Comparison of ENCODE assay signal across 1 cellular context in the genomic region with DNA sequence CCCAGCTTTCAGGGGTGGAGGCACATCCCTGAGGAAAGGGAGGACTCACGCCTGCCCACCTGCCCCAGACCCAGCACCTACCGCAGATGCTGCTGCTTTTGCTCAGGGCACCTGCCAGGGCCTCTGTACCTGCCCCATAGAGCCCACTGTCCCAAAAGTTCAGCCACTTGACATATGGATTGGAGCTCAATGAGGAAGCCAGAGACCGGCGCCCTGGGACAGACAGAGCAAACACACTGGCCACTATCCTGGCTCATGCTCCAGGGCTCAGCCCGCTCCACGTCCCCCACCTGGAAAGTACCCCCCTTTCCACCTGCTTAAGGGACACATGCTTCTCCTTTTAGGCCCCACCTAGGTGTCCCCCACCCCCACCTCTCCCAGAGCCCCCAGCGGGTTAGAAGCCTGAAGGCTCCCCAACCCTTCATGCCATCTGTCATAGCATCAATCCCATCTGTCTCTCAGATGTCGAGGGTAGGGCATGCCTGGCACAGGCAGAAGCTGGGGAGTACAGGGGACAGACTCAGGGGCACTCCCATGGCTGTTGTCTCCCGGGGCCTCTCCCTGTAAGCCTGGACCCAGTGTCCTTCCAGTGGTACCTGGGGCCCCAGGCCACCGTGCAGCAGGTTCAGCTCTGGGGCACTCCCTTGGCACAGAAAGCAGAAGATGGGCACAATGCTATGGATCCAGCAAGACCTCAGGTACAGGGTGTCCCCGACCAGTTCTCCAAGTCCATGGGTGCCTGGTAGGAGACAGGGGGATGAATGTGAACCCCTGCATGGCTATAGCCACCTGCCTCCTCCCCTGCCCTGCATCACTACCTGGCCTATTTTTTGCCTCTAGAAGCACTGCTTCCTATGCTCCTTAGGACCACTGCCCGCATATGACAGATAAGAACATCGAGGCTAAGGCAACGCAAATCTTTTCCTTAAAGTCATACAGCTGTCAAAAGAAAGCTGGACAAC.
TF ChIP-seq lines count a peak whose summit lies in the region.

No MANE protein-coding gene starts in this region.

TF ChIP-seq in GM23338, 12 proteins besides CTCF, POLR2A, EP300 and RAD21:
- TF ChIP-seq EZH2phosphoT487 (IDR thresholded peaks at IDR 0.05; ENCODE audit: unreplicated experiment) (no peak), CREB1 (CRISPR knock-in tag; IDR thresholded peaks at IDR 0.05; ENCODE audit: low read depth) (no peak), POLR2AphosphoS5 (IDR thresholded peaks at IDR 0.05; ENCODE audit: low read depth) (no peak), ZNF331 (CRISPR knock-in tag; IDR thresholded peaks at IDR 0.05; ENCODE audit: low read depth) (no peak), STAT1 (IDR thresholded peaks at IDR 0.05; ENCODE audit: unreplicated experiment) (no peak), JUNB (IDR thresholded peaks at IDR 0.05; ENCODE audit: unreplicated experiment) (no peak), NANOG (IDR thresholded peaks at IDR 0.05; ENCODE audit: borderline replicate concordance) (no peak), EZH2 (IDR thresholded peaks at IDR 0.05; ENCODE audit: low read depth, unreplicated experiment) (no peak), ZNF462 (CRISPR knock-in tag; IDR thresholded peaks at IDR 0.05) (no peak), ZNF114 (CRISPR knock-in tag; IDR thresholded peaks at IDR 0.05) (no peak)
- TF ChIP-seq, protein P1, sequence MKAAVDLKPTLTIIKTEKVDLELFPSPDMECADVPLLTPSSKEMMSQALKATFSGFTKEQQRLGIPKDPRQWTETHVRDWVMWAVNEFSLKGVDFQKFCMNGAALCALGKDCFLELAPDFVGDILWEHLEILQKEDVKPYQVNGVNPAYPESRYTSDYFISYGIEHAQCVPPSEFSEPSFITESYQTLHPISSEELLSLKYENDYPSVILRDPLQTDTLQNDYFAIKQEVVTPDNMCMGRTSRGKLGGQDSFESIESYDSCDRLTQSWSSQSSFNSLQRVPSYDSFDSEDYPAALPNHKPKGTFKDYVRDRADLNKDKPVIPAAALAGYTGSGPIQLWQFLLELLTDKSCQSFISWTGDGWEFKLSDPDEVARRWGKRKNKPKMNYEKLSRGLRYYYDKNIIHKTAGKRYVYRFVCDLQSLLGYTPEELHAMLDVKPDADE (IDR thresholded peaks at IDR 0.05) = no peak
- TF ChIP-seq, protein P2, sequence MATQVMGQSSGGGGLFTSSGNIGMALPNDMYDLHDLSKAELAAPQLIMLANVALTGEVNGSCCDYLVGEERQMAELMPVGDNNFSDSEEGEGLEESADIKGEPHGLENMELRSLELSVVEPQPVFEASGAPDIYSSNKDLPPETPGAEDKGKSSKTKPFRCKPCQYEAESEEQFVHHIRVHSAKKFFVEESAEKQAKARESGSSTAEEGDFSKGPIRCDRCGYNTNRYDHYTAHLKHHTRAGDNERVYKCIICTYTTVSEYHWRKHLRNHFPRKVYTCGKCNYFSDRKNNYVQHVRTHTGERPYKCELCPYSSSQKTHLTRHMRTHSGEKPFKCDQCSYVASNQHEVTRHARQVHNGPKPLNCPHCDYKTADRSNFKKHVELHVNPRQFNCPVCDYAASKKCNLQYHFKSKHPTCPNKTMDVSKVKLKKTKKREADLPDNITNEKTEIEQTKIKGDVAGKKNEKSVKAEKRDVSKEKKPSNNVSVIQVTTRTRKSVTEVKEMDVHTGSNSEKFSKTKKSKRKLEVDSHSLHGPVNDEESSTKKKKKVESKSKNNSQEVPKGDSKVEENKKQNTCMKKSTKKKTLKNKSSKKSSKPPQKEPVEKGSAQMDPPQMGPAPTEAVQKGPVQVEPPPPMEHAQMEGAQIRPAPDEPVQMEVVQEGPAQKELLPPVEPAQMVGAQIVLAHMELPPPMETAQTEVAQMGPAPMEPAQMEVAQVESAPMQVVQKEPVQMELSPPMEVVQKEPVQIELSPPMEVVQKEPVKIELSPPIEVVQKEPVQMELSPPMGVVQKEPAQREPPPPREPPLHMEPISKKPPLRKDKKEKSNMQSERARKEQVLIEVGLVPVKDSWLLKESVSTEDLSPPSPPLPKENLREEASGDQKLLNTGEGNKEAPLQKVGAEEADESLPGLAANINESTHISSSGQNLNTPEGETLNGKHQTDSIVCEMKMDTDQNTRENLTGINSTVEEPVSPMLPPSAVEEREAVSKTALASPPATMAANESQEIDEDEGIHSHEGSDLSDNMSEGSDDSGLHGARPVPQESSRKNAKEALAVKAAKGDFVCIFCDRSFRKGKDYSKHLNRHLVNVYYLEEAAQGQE (IDR thresholded peaks at IDR 0.05; ENCODE audit: unreplicated experiment) = no peak
